ENCODE assay signal across 18 cellular contexts in genomic region chr7:128422037-128422436, GRCh38.
"Had no signal": no experiment of that assay in that cellular context is flagged by ENCODE, and none has a peak within 500 bp of the region (broad histone marks: within the 10 kb centered on the region; RNA-seq: fewer than 3 reads in every experiment).

No MANE protein-coding gene starts in this region.

- H3K27me3 ChIP-seq: colonic mucosa, esophagus muscularis mucosa, gastrocnemius medialis, heart right ventricle, neutrophil, sigmoid colon had no signal

- H3K4me3 Mint-ChIP-seq: naive thymus-derived CD8-positive, alpha-beta T cell; type B pancreatic cell had no signal

- H3K27ac ChIP-seq: colonic mucosa, epithelial cell of prostate, esophagus muscularis mucosa, gastrocnemius medialis, neutrophil, sigmoid colon, skin epidermis had no signal

- H3K4me1 ChIP-seq: colonic mucosa, gastrocnemius medialis had no signal

- H3K9me3 ChIP-seq: colonic mucosa, esophagus muscularis mucosa, gastrocnemius medialis, heart right ventricle, mucosa of descending colon, neutrophil, sigmoid colon had no signal

- H3K36me3 Mint-ChIP-seq: naive thymus-derived CD8-positive, alpha-beta T cell; type B pancreatic cell had no signal

- H3K27ac Mint-ChIP-seq: type B pancreatic cell had no signal

- H3K36me3 ChIP-seq: colonic mucosa, esophagus muscularis mucosa, gastrocnemius medialis, heart right ventricle, neutrophil, sigmoid colon had no signal

- ATAC-seq: gastrocnemius medialis; mucosa of descending colon; naive thymus-derived CD8-positive, alpha-beta T cell had no signal

- H3K9me3 Mint-ChIP-seq: naive thymus-derived CD8-positive, alpha-beta T cell; type B pancreatic cell had no signal

- DNase-seq: colonic mucosa; effector memory CD4-positive, alpha-beta T cell; gastrocnemius medialis; islet precursor cell; mammary epithelial cell; mucosa of descending colon; naive thymus-derived CD8-positive, alpha-beta T cell; posterior cingulate gyrus; sigmoid colon; stimulated activated CD4-positive, alpha-beta T cell treated with anti-CD3 and anti-CD28 coated beads, Interleukin-2, amount 100 ng/mL, for 24 hours; stimulated activated CD4-positive, alpha-beta T cell treated with anti-CD3 and anti-CD28 coated beads, Interleukin-4, amount 100 ng/mL, for 4 hours; stimulated activated naive CD4-positive, alpha-beta T cell treated with Interleukin-2 at 50 U/mL for 16 hours had no signal

- H3K4me3 ChIP-seq: colonic mucosa, esophagus muscularis mucosa, gastrocnemius medialis, heart right ventricle, mucosa of descending colon, sigmoid colon, skin epidermis had no signal
